8 cellular contexts compared by ENCODE assay signal in genomic region chr15:63042879-63043340, GRCh38. TPM values are rescaled to one million over a fixed set of nuclear protein-coding genes. Genes with fewer than 3 reads are reported as not detected.
DNase-seq lines count a peak whose midpoint lies in the region; ATAC-seq and TF ChIP-seq lines count a peak whose summit lies in the region.

No MANE protein-coding gene starts in this region.

- H3K4me3 ChIP-seq in BE2C (ENCODE audit: low read depth, low read length) (peak overlapping the region; percentile 88), epithelial cell of proximal tubule (ENCODE audit: low read depth, low read length) (peak overlapping the region; percentile 75)

- peaks cover 14% of the 10 kb centered on the region for H3K4me1 ChIP-seq in BE2C

- intact Hi-C loops in natural killer cell (cut with micrococcal nuclease): loop anchor here (10.0 kb wide), 1 partner anchor 242 kb away; no protein-coding TSS in a partner anchor

- peak; percentile 34 for DNase-seq in BE2C
- DNase-seq in NCI-H69 (lab: John Stamatoyannopoulos, UW): peak; percentile 61
- no peak for DNase-seq in epithelial cell of proximal tubule (ENCODE audit: low read depth)
- DNase-seq in natural killer cell: no peak
- DNase-seq in NCI-H2081 treated with DMSO at 0.1 percent for 48 hours (lab: John Stamatoyannopoulos, UW): no peak
- no peak for DNase-seq in foreskin melanocyte

- H3K36me3 ChIP-seq in BE2C: peaks cover 7% of the 10 kb centered on the region; the same call in 1 of the 2 replicates

- no peaks in the 10 kb centered on the region for H3K36me3 Mint-ChIP-seq in natural killer cell

- no peaks in the 10 kb centered on the region for H3K9me3 ChIP-seq in BE2C

- ATAC-seq in natural killer cell: no peak
- ATAC-seq in HG03565 (IDR thresholded peaks at IDR 0.05; ENCODE audit: unreplicated experiment): no peak
- no peak for ATAC-seq in GM18867 (IDR thresholded peaks at IDR 0.05; ENCODE audit: unreplicated experiment)

- H3K27me3 Mint-ChIP-seq in natural killer cell (ENCODE audit: low read depth in 2 of 2): peaks cover 65 to 81% of the 10 kb centered on the region in 2 donors

- no peaks in the 10 kb centered on the region for H3K9me3 Mint-ChIP-seq in natural killer cell

- H3K4me1 Mint-ChIP-seq in natural killer cell: peaks cover 11 to 18% of the 10 kb centered on the region in 2 donors

- no peak for TF ChIP-seq CTCF in BE2C (IDR thresholded peaks at IDR 0.05; ENCODE audit: low read depth, low read length)
- no peak for TF ChIP-seq CTCF in epithelial cell of proximal tubule (conservative IDR thresholded peaks at IDR 0.05; ENCODE audit: low read depth, low read length)
- TF ChIP-seq CTCF in natural killer cell (IDR thresholded peaks at IDR 0.05): no peak

- peak overlapping the region; percentile 56 for H3K4me3 Mint-ChIP-seq in natural killer cell

- no peak overlapping the region for H3K27ac Mint-ChIP-seq in natural killer cell

- no peaks in the 10 kb centered on the region for H3K27me3 ChIP-seq in BE2C

RNA-seq across cellular contexts. Expression of gene TPM1, which starts 0.4 kb away (rescaled TPM):
- 148 TPM for polyA plus RNA-seq in BE2C (2012; ENCODE audit: insufficient read depth, insufficient read length, low read depth)
- total RNA-seq in epithelial cell of proximal tubule (887 and 925 TPM in 2 replicates), natural killer cell (10 to 100 TPM; 21.5 to 33.0 (median 25.6) TPM)

Comparison
In these comparisons a context has a peak if more than half of its experiments do, and no peak if none do; other contexts are left out.
1. DNase-seq: peak in BE2C (single experiment) and NCI-H69 (single experiment); none in epithelial cell of proximal tubule (single experiment), natural killer cell (single experiment), NCI-H2081 treated with DMSO at 0.1 percent for 48 hours (single experiment) and foreskin melanocyte (single experiment).
2. RNA of gene TPM1, which starts 0.4 kb away (total RNA-seq): 887 to 925 TPM in epithelial cell of proximal tubule; 21.5 to 33.0 TPM in natural killer cell; every median in the first group is over 10 times any median in the second.